Comparison of ENCODE assay signal across 1 cellular context in the genomic region with DNA sequence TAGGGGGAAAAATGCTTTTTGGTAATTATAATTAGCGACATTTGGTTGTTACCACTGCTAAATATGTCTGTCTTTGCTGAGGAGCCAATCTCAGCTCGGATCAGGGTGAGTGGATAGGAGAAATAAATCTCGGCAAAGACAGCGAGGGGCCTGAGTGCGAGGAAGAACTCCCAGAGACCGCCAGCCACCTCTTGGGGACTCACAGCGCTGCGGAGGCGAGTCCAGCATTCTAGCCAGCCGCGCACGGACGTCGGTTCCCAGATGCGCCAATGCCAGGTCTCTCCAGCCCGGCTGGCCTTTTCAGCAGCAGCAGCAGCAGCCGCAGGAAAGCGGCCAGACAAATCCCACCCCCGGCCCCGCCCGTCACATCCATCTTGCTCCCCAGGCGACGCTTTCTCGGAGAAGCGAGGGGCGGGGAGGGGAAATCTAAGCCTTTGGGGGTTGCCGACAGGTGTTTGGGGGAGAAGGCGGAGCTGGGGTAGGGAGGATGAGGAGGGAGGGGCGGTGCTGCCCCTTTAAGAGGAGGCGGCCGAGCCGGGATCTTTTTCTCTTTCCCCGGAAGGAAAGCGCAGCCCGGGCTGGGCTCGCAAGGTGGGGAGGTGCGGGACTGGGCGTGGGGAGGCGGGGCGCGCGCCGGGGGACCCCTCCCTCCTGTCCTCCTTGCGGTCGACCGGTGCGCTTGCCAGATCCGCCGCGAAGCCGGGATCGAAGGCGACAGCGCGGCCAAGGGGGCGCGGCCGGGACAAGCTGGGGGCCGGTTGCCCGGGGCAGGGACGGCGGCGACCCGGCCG.
A peak's percentile ranks its signal among the peaks of the same experiment; 100 is the strongest.
TF ChIP-seq lines count a peak whose summit lies in the region.

Gene ITGA3 (plus strand): TSS at position 685 of the 791 bp plus-strand sequence. CDS start 330 bp downstream, outside the sequence.

TF ChIP-seq in IMR-90, 13 proteins besides CTCF, POLR2A, EP300 and RAD21:
- no peak for TF ChIP-seq BHLHE40 (IDR thresholded peaks at IDR 0.05; ENCODE audit: low read depth, low read length)
- no peak for TF ChIP-seq CHD1 (IDR thresholded peaks at IDR 0.05; ENCODE audit: low read depth, low read length)
- no peak for TF ChIP-seq ELK1 (IDR thresholded peaks at IDR 0.05; ENCODE audit: borderline replicate concordance, low read depth, low read length)
- peak; percentile 51; the same call in 1 of the 2 replicates for TF ChIP-seq MAZ (IDR thresholded peaks at IDR 0.05; ENCODE audit: borderline replicate concordance, low read depth, low read length)
- no peak for TF ChIP-seq RFX5 (IDR thresholded peaks at IDR 0.05; ENCODE audit: low read depth, low read length)
